ENCODE assay signal across 8 cellular contexts in genomic region chr19:58361900-58362271, GRCh38. TPM values are rescaled to one million over a fixed set of nuclear protein-coding genes. Genes with fewer than 3 reads are reported as not detected.
DNase-seq lines count a peak whose midpoint lies in the region; ATAC-seq and TF ChIP-seq lines count a peak whose summit lies in the region.

No MANE protein-coding gene starts in this region.

- TF ChIP-seq POLR2A in HCT116 (IDR thresholded peaks at IDR 0.05; ENCODE audit: borderline replicate concordance, extremely low read depth, insufficient read depth, insufficient read length): no peak
- TF ChIP-seq POLR2A in ovary (IDR thresholded peaks at IDR 0.05): no peak

- H3K79me2 ChIP-seq in HCT116 (ENCODE audit: insufficient read depth, low read length): 0 out of 2 replicates have a peak, but pooled peaks cover 3% of the 10 kb centered on the region

- H3K9me3 ChIP-seq in HCT116 (ENCODE audit: control insufficient read depth in 1 of 2, insufficient read depth in 1 of 2, low read depth in 1 of 2, low read length in 2 of 2) (no peaks in the 10 kb centered on the region), ovary (no peaks in the 10 kb centered on the region)

- no peaks in the 10 kb centered on the region for H3K27me3 ChIP-seq in HCT116 (ENCODE audit: insufficient read depth, low read length)
- H3K27me3 ChIP-seq in ovary: no peaks in the 10 kb centered on the region

- H3K4me1 ChIP-seq in HCT116 (ENCODE audit: control insufficient read depth in 1 of 2, insufficient read depth in 2 of 2, low read length in 2 of 2): peaks cover 6 to 19% of the 10 kb centered on the region in 2 experiments; a peak in 3 of 4 replicates
- H3K4me1 ChIP-seq in ovary (ENCODE audit: insufficient read depth): peaks cover 3% of the 10 kb centered on the region

- TF ChIP-seq EP300 in ovary (IDR thresholded peaks at IDR 0.05): no peak

- no peak for TF ChIP-seq RAD21 in HCT116 (IDR thresholded peaks at IDR 0.05; ENCODE audit: low read depth)

- DNase-seq in GF-D8 (lab: John Stamatoyannopoulos, UW) (peak; percentile 73), HCT116 (ENCODE audit: low read depth, low spot score) (peak; percentile 46), NCI-H2171 (lab: John Stamatoyannopoulos, UW) (peak; percentile 17), fibroblast of the conjunctiva (ENCODE audit: low read depth) (peak; percentile 26), ovary (peak in 2 of 5 donors; percentile 62 to 72), epidermal melanocyte (ENCODE audit: insufficient read length, low spot score) (no peak)
- no peak for DNase-seq in activated T-cell treated with anti-CD3 and anti-CD28 coated beads, Interleukin-2, amount 50 U/mL, for 24 hours

- no TSS peak for BruUV-seq in HCT116 (replicated peaks; lab: Mats Ljungman, UMichigan)

- no peak overlapping the region for H2AFZ ChIP-seq in HCT116 (ENCODE audit: low read depth, low read length, poor library complexity, severe bottlenecking)

- H3K27ac ChIP-seq in HCT116 (ENCODE audit: low read depth, low read length): peak overlapping the region; percentile 100
- peak overlapping the region; percentile 45 to 87 for H3K27ac ChIP-seq in ovary

- H3K4me3 ChIP-seq in HCT116 (replicated peaks in 1 of 2; ENCODE audit: low read depth in 1 of 2, low read length in 2 of 2) (peak overlapping the region; percentile 81 to 90), ovary (peak overlapping the region; percentile 57)

- H3K9me2 ChIP-seq in HCT116 (ENCODE audit: insufficient read depth): no peaks in the 10 kb centered on the region

- ATAC-seq in HCT116 (peak; percentile 45), HG02970 (IDR thresholded peaks at IDR 0.05; ENCODE audit: low FRiP score, unreplicated experiment) (no peak)

- peak overlapping the region; percentile 96 for H3K27ac Mint-ChIP-seq in activated T-cell treated with anti-CD3 and anti-CD28 coated beads, Interleukin-2, amount 50 U/mL, for 24 hours

- peaks cover 5% of the 10 kb centered on the region for H3K36me3 Mint-ChIP-seq in activated T-cell treated with anti-CD3 and anti-CD28 coated beads, Interleukin-2, amount 50 U/mL, for 24 hours (ENCODE audit: low read depth)

- CTCF ChIA-PET in HCT116 (lab: Charles Lee): interaction anchor here (1.3 kb wide), 2 partner anchors 152 to 158 kb away, joined by 6 to 7 read pairs; partner anchors contain the start of gene ZBTB45

- RAD21 ChIA-PET in HCT116 (lab: Charles Lee; ENCODE audit: low non-redundant PET in 1 of 2, low total read pairs in 2 of 2, uncharacterized antibody in 2 of 2, unreplicated experiment in 2 of 2): interaction anchor here in 1 of 2 experiments (1.2 kb wide), 1 partner anchor 179 kb away, joined by 5 read pairs; the partner anchor contains the start of gene ZNF274

- 1 to 2% (median 2%) methylated on average over 28 of the region's 28 CpGs for WGBS in ovary, 3 donors

- no peaks in the 10 kb centered on the region for H3K9me3 Mint-ChIP-seq in activated T-cell treated with anti-CD3 and anti-CD28 coated beads, Interleukin-2, amount 50 U/mL, for 24 hours

- H3K4me1 Mint-ChIP-seq in activated T-cell treated with anti-CD3 and anti-CD28 coated beads, Interleukin-2, amount 50 U/mL, for 24 hours (ENCODE audit: low read depth): peaks cover 22% of the 10 kb centered on the region

- peak overlapping the region; percentile 93 for H3K9ac ChIP-seq in HCT116 (ENCODE audit: low read length)

- intact Hi-C loops in HCT116 (cut with micrococcal nuclease): loop anchor here (1.0 kb wide), 2 partner anchors 19 to 35 kb away; partner anchors contain the start of gene ZNF837
- intact Hi-C loops in ovary (cut with DNase I): no loop called here

- no peaks in the 10 kb centered on the region for H3K27me3 Mint-ChIP-seq in activated T-cell treated with anti-CD3 and anti-CD28 coated beads, Interleukin-2, amount 50 U/mL, for 24 hours

- no peak for TF ChIP-seq CTCF in HCT116 (IDR thresholded peaks at IDR 0.05 in 2 of 3, conservative IDR thresholded peaks at IDR 0.05 in 1 of 3; ENCODE audit: borderline replicate concordance in 1 of 3, insufficient read depth in 1 of 3, low read depth in 2 of 3, low read length in 2 of 3)
- no peak for TF ChIP-seq CTCF in ovary (IDR thresholded peaks at IDR 0.05)

- no peaks in the 10 kb centered on the region for H3K36me3 ChIP-seq in HCT116 (ENCODE audit: control insufficient read depth in 1 of 2, insufficient read depth in 2 of 2, low read length in 2 of 2)
- no peaks in the 10 kb centered on the region for H3K36me3 ChIP-seq in ovary

- no peaks in the 10 kb centered on the region for H4K20me1 ChIP-seq in HCT116 (ENCODE audit: insufficient read depth)

- H3K4me3 Mint-ChIP-seq in activated T-cell treated with anti-CD3 and anti-CD28 coated beads, Interleukin-2, amount 50 U/mL, for 24 hours: peak overlapping the region; percentile 94

- H3K4me2 ChIP-seq in HCT116 (ENCODE audit: low read length): peak overlapping the region; percentile 91

- POLR2A ChIA-PET in HCT116 (lab: Charles Lee): interaction anchor here (0.6 to 2.1 kb wide), 15 partner anchors 8 to 213 kb away, joined by 3 to 10 read pairs (median 5); partner anchors contain the start of genes TRIM28, ZBTB45, ZNF544 and ZNF584

TF ChIP-seq in HCT116, 20 proteins besides CTCF, POLR2A, EP300 and RAD21:
- TF ChIP-seq MAX (IDR thresholded peaks at IDR 0.05) (peak; percentile 71), JUND (IDR thresholded peaks at IDR 0.05) (no peak), EZH2 (IDR thresholded peaks at IDR 0.05) (no peak), CEBPB (IDR thresholded peaks at IDR 0.05; ENCODE audit: low read depth) (no peak), EGR1 (IDR thresholded peaks at IDR 0.05; ENCODE audit: low read depth) (no peak), TCF7L2 (IDR thresholded peaks at IDR 0.05; ENCODE audit: borderline replicate concordance, extremely low read depth, insufficient read depth, insufficient read length) (peak; percentile 45), CBX3 (IDR thresholded peaks at IDR 0.05; ENCODE audit: low read depth) (no peak), ZNF274 (IDR thresholded peaks at IDR 0.05; ENCODE audit: low read depth, low read length) (no peak), POLR2AphosphoS5 (IDR thresholded peaks at IDR 0.05; ENCODE audit: low read depth, low read length) (no peak), REST (IDR thresholded peaks at IDR 0.05; ENCODE audit: low read depth) (no peak), YY1 (IDR thresholded peaks at IDR 0.05; ENCODE audit: extremely low read depth, insufficient replicate concordance, low read depth, low read length) (no peak), SIN3A (IDR thresholded peaks at IDR 0.05; ENCODE audit: low read depth) (no peak), ZFX (IDR thresholded peaks at IDR 0.05) (no peak)

RNA-seq across cellular contexts. Expression of gene ZNF497, which starts 0.7 kb away (rescaled TPM):
- total RNA-seq in HCT116 (2021; ENCODE audit: unreplicated experiment) (5.1 TPM), ovary (1 to 10 TPM; 2.5 to 6.5 (median 3.4) TPM)
- 2.1 and 2.2 TPM in 2 replicates for polyA plus RNA-seq in HCT116 (2012)
- polyA plus RNA-seq in ovary: 1 to 10 TPM in 1 of 2 donors, under 1 TPM in 1; 0.30 to 2.2 TPM

RNA-seq across cellular contexts. Expression of gene A1BG, which starts 8.6 kb away (rescaled TPM):
- total RNA-seq in HCT116 (2021; ENCODE audit: unreplicated experiment) (1.2 TPM), ovary (10 to 100 TPM in 2 of 7 donors, 1 to 10 TPM in 5; 2.6 to 32.4 (median 4.8) TPM)
- polyA plus RNA-seq in HCT116 (2012): 0.25 and 0.62 TPM in 2 replicates
- 10 to 100 TPM in 1 of 2 donors, under 1 TPM in 1; 0.38 to 11.8 TPM for polyA plus RNA-seq in ovary

RNA-seq across cellular contexts. Expression of gene ZNF837, which starts 18.9 kb away (rescaled TPM):
- total RNA-seq in HCT116 (2021; ENCODE audit: unreplicated experiment) (3.2 TPM), ovary (1 to 10 TPM; 1.4 to 3.2 (median 2.7) TPM)
- 2.0 and 2.1 TPM in 2 replicates for polyA plus RNA-seq in HCT116 (2012)
- 1 to 10 TPM in 1 of 2 donors, not detected in 1; 2.3 TPM for polyA plus RNA-seq in ovary

RNA-seq across cellular contexts. Expression of gene RPS5, which starts 25.2 kb away (rescaled TPM):
- total RNA-seq in HCT116 (2021; ENCODE audit: unreplicated experiment) (1,982 TPM), ovary (1,000 to 10,000 TPM; 1,875 to 5,180 (median 2,346) TPM)
- 4,316 and 4,936 TPM in 2 replicates for polyA plus RNA-seq in HCT116 (2012)
- 1,000 to 10,000 TPM in 1 of 2 donors, 100 to 1,000 TPM in 1; 715 to 3,775 TPM for polyA plus RNA-seq in ovary

RNA-seq across cellular contexts. Expression of gene RNF225, which starts 33.6 kb away (rescaled TPM):
- total RNA-seq in HCT116 (2021; ENCODE audit: unreplicated experiment): 1.2 TPM
- polyA plus RNA-seq in HCT116 (2012): not detected in 2 replicates
- not detected for total RNA-seq in ovary
- not detected for polyA plus RNA-seq in ovary

Comparison
In these comparisons a context has a peak if more than half of its experiments do, and no peak if none do; other contexts are left out.
1. DNase-seq: peak in GF-D8 (single experiment), HCT116 (single experiment), NCI-H2171 (single experiment) and fibroblast of the conjunctiva (single experiment); none in activated T-cell treated with anti-CD3 and anti-CD28 coated beads, Interleukin-2, amount 50 U/mL, for 24 hours (single experiment) and epidermal melanocyte (single experiment).